ENCODE assay signal across 1 cellular context in genomic region chr10:126387931-126388911, GRCh38.
TF ChIP-seq lines count a peak whose summit lies in the region.

ADAM12 (minus strand) TSS chr10:126388477; CDS start chr10:126388145, 332 bp downstream.

TF ChIP-seq in H1, 55 proteins besides CTCF, POLR2A, EP300 and RAD21 (continued from another document):
- TF ChIP-seq KDM1A (IDR thresholded peaks at IDR 0.05; ENCODE audit: borderline replicate concordance, low read length): no peak
- peak; percentile 53 for TF ChIP-seq EZH2 (IDR thresholded peaks at IDR 0.05; ENCODE audit: low read depth, low read length, severe bottlenecking)
- TF ChIP-seq FOSL1 (IDR thresholded peaks at IDR 0.05; ENCODE audit: insufficient read depth, low read depth, low read length): peak; percentile 85
- 0 out of 2 replicates have a peak, but pooled peaks have one; percentile 38 for TF ChIP-seq MAX (IDR thresholded peaks at IDR 0.05)
- no peak for TF ChIP-seq RNF2 (IDR thresholded peaks at IDR 0.05; ENCODE audit: borderline replicate concordance, low read depth, low read length, missing control alignments, poor library complexity, severe bottlenecking)
- TF ChIP-seq E2F6 (IDR thresholded peaks at IDR 0.05): peak; percentile 28
- TF ChIP-seq ASH2L (IDR thresholded peaks at IDR 0.05; ENCODE audit: low read length): peak; percentile 26
- no peak for TF ChIP-seq CBX5 (IDR thresholded peaks at IDR 0.05; ENCODE audit: low read depth, low read length)
- peak; percentile 68 for TF ChIP-seq SUZ12 (IDR thresholded peaks at IDR 0.05; ENCODE audit: low read length)
